In the genomic region with DNA sequence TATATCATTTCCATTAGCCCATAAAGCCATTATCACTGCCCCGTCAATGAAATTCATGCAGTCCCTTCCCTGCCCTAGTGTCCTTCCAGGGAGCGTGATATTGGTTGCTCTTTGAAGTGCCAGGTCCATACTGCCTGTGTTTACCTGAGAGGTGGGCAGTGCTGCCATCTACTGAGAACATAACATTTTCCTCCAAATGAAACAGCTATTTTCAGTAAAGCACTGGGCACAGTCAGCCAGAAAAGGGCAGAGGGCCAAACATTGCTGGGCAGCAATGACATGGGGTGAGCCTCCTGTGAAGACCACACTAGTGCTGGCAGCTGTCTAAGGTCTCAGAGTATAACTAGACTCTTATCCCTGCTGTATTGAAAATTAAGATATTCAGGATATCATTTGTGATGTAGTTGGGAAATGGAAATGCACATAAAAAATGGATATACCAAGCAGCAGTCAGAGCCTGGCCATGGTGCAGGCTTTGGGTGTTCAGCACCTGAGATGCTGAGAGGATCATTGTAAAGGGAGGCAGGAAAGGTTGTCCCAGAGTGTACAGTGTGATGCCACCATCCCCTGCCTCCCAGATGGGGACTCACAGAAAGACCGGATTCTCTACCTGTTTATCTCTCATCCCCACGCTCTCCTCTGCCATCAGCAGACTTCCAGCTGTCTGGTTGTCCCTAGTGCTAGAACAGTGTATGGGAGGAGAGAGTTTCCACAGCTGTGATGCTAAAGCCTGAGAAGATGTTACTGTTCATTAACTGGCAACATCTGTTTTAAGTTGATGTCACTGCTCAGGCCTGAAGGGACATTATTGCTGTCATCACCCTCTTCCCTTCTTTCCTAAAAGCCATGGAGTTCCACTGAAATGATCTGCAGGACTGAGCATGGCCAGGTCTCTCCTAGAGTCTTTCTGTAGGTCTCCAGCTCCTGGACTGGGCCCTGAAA, we compare ENCODE assay signal across 9 cellular contexts.
DNase-seq lines count a peak whose midpoint lies in the region; ATAC-seq, FAIRE-seq and TF ChIP-seq lines count a peak whose summit lies in the region.
"Had no signal": no experiment of that assay in that cellular context is flagged by ENCODE, and none has a peak within 500 bp of the region (broad histone marks: within the 10 kb centered on the region; RNA-seq: fewer than 3 reads in every experiment).

No MANE protein-coding gene starts in this region.

- no peaks in the 10 kb centered on the region for H3K4me1 ChIP-seq in keratinocyte (ENCODE audit: control insufficient read depth, extremely low read depth, insufficient read depth, low read length)

- H3K4me3 ChIP-seq in AG10803 (ENCODE audit: low read length) (no peak overlapping the region), keratinocyte (ENCODE audit: control insufficient read depth in 2 of 3, extremely low read depth in 1 of 3, insufficient read depth in 2 of 3, low read depth in 1 of 3, low read length in 3 of 3) (no peak overlapping the region)

- no peak for FAIRE-seq in keratinocyte (lab: Jason Lieb, UNC)

- no peaks in the 10 kb centered on the region for H3K36me3 ChIP-seq in keratinocyte (ENCODE audit: control insufficient read depth in 2 of 2, extremely low read depth in 1 of 2, insufficient read depth in 2 of 2, low read length in 2 of 2)

- no peak overlapping the region for H2AFZ ChIP-seq in keratinocyte (ENCODE audit: control insufficient read depth, low read length)

- DNase-seq in AG10803 (ENCODE audit: low read depth) = peak; percentile 73
- DNase-seq in HCEC 1CT = peak; percentile 38
- peak; percentile 35 for DNase-seq in amniotic epithelial cell (ENCODE audit: low read depth)
- no peak for DNase-seq in keratinocyte (ENCODE audit: low read depth, low spot score)
- no peak for DNase-seq in inferior parietal cortex (ENCODE audit: extremely low spot score)
- DNase-seq in AML-193 (lab: John Stamatoyannopoulos, UW) = no peak

- no peak overlapping the region for H3K4me2 ChIP-seq in keratinocyte (ENCODE audit: control insufficient read depth, extremely low read depth, insufficient read depth, low read depth, low read length)

- no peaks in the 10 kb centered on the region for H3K79me2 ChIP-seq in keratinocyte (ENCODE audit: control insufficient read depth, insufficient read depth, low read length)

- no peak overlapping the region for H3K9ac ChIP-seq in keratinocyte (ENCODE audit: control insufficient read depth, extremely low read depth, insufficient read depth, low read length)

- H4K20me1 ChIP-seq in keratinocyte (ENCODE audit: control insufficient read depth, extremely low read depth, insufficient read depth, low read length) = no peaks in the 10 kb centered on the region

- no peaks in the 10 kb centered on the region for H3K27me3 ChIP-seq in keratinocyte (ENCODE audit: control insufficient read depth, extremely low read depth, insufficient read depth, low read length)

- no peak for ATAC-seq in HG03469 (IDR thresholded peaks at IDR 0.05; ENCODE audit: unreplicated experiment)
- no peak for ATAC-seq in GM18870 (IDR thresholded peaks at IDR 0.05; ENCODE audit: unreplicated experiment)

- dilution Hi-C loops in keratinocyte (cut with MboI; ENCODE audit: extremely low pct_ligation_motif_present, low sequenced_read_pairs) = no loop called here

- H3K27ac ChIP-seq in keratinocyte (ENCODE audit: control insufficient read depth, insufficient read depth, low read length) = no peak overlapping the region
- H3K27ac ChIP-seq: epithelial cell of prostate had no signal

- no peaks in the 10 kb centered on the region for H3K9me3 ChIP-seq in keratinocyte (ENCODE audit: control insufficient read depth, low read depth, low read length)

- H3K9me1 ChIP-seq in keratinocyte (ENCODE audit: control insufficient read depth, extremely low read depth, insufficient read depth, low read length) = no peaks in the 10 kb centered on the region

- TF ChIP-seq CTCF in AG10803 (conservative IDR thresholded peaks at IDR 0.05; ENCODE audit: low read length) = no peak
- peak; percentile 20 to 71 (median 36) for TF ChIP-seq CTCF in keratinocyte (optimal IDR thresholded peaks at IDR 0.05 in 1 of 3, IDR thresholded peaks at IDR 0.05 in 1 of 3, conservative IDR thresholded peaks at IDR 0.05 in 1 of 3; ENCODE audit: extremely low read depth in 1 of 3, insufficient read depth in 2 of 3, low read length in 3 of 3)

Comparison
In these comparisons a context has a peak if more than half of its experiments do, and no peak if none do; other contexts are left out.
1. DNase-seq: peak in AG10803 (single experiment), HCEC 1CT (single experiment) and amniotic epithelial cell (single experiment); none in keratinocyte (single experiment), inferior parietal cortex (single experiment) and AML-193 (0 of 2).